Comparison of ENCODE assay signal across 20 cellular contexts in the genomic region with DNA sequence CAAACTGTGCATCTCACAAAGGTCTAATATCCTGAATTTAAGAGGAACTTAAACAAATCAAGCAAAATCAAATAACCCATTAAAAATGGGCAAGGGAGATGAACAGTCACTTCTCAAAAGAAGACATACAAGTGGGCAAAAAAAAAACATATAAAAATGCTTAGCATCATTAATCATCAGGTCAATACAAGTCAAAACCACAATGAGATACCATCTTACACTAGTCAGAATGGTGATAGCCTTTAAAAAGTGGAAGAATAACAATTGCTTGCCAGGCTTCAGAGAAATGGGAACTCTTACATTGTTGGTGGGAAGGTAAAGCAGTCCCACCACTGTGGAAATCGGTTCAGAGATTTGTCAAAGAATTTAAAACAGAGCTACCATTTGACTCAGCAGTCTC.
"Had no signal": no experiment of that assay in that cellular context is flagged by ENCODE, and none has a peak within 500 bp of the region (broad histone marks: within the 10 kb centered on the region; RNA-seq: fewer than 3 reads in every experiment).

No MANE protein-coding gene starts in this region.

- H3K4me1 Mint-ChIP-seq: activated naive CD8-positive, alpha-beta T cell treated with anti-CD3 and anti-CD28 coated beads, Interleukin-2, amount 50 U/mL, for 24 hours; immature natural killer cell; nephron progenitor cell had no signal

- H3K36me3 Mint-ChIP-seq: immature natural killer cell had no signal

- H3K4me3 ChIP-seq: esophagus squamous epithelium, lower lobe of right lung, suprapubic skin had no signal

- H3K27ac Mint-ChIP-seq: activated naive CD8-positive, alpha-beta T cell treated with anti-CD3 and anti-CD28 coated beads, Interleukin-2, amount 50 U/mL, for 24 hours; immature natural killer cell; mesothelial cell of epicardium; nephron progenitor cell had no signal

- FAIRE-seq: endometrium, small intestine had no signal

- H3K27ac ChIP-seq: esophagus squamous epithelium, lower lobe of right lung, suprapubic skin had no signal

- H3K4me1 ChIP-seq: lower lobe of right lung, suprapubic skin had no signal

- H3K27me3 ChIP-seq: esophagus squamous epithelium, suprapubic skin had no signal

- H3K9me3 ChIP-seq: esophagus squamous epithelium, lower lobe of right lung, suprapubic skin had no signal

- H3K9me3 Mint-ChIP-seq: nephron progenitor cell had no signal

- DNase-seq: activated CD4-positive, CD25-positive, alpha-beta regulatory T cell treated with anti-CD3 and anti-CD28 coated beads, Interleukin-2, amount 50 U/mL, for 72 hours; activated naive CD4-positive, alpha-beta T cell treated with Interleukin-2 at 50 U/mL for 16 hours; activated naive CD8-positive, alpha-beta T cell treated with anti-CD3 and anti-CD28 coated beads, Interleukin-2, amount 50 U/mL, for 24 hours; activated T-cell treated with anti-CD3 and anti-CD28 coated beads for 4 hours; aorta; esophagus squamous epithelium; head of caudate nucleus; immature natural killer cell; left colon; lower lobe of right lung; nephron progenitor cell; occipital lobe; right cardiac atrium; small intestine; stimulated activated naive CD8-positive, alpha-beta T cell treated with anti-CD3 and anti-CD28 coated beads, Interleukin-15, Interleukin-2, amounts not matched to agents 100 U/mL and 50 U/mL, for 24 hours; T-helper 9 cell; trophoblast cell had no signal

- H3K36me3 ChIP-seq: esophagus squamous epithelium, lower lobe of right lung, suprapubic skin had no signal

- H3K4me3 Mint-ChIP-seq: activated naive CD8-positive, alpha-beta T cell treated with anti-CD3 and anti-CD28 coated beads, Interleukin-2, amount 50 U/mL, for 24 hours; immature natural killer cell; mesothelial cell of epicardium; nephron progenitor cell had no signal

- ATAC-seq: activated naive CD8-positive, alpha-beta T cell treated with anti-CD3 and anti-CD28 coated beads, Interleukin-2, amount 50 U/mL, for 24 hours; left colon; lower lobe of right lung; right cardiac atrium; stimulated activated naive CD8-positive, alpha-beta T cell treated with anti-CD3 and anti-CD28 coated beads, Interleukin-15, Interleukin-2, amounts not matched to agents 100 U/mL and 50 U/mL, for 24 hours had no signal

- H3K27me3 Mint-ChIP-seq: activated naive CD8-positive, alpha-beta T cell treated with anti-CD3 and anti-CD28 coated beads, Interleukin-2, amount 50 U/mL, for 24 hours had no signal
